ENCODE assay signal across 8 cellular contexts in genomic region chr16:57187508-57187854, GRCh38. TPM values are rescaled to one million over a fixed set of nuclear protein-coding genes. Genes with fewer than 3 reads are reported as not detected.
DNase-seq lines count a peak whose midpoint lies in the region; ATAC-seq and TF ChIP-seq lines count a peak whose summit lies in the region.

No MANE protein-coding gene starts in this region.

- H3K9me3 Mint-ChIP-seq in activated T-cell treated with anti-CD3 and anti-CD28 coated beads, Interleukin-2, amount 50 U/mL, for 24 hours: no peaks in the 10 kb centered on the region
- no peaks in the 10 kb centered on the region for H3K9me3 Mint-ChIP-seq in T-helper 2 cell treated with Interferon-gamma antibody and Interleukin-4, amounts not matched to agents 5 μg/mL and 100 μg/mL, for 36 hours
- H3K9me3 Mint-ChIP-seq in glutamatergic neuron (ENCODE audit: unreplicated experiment): peaks cover 15% of the 10 kb centered on the region
- H3K9me3 Mint-ChIP-seq in stimulated activated naive B cell treated with anti-CD40 and anti-IgM and Interleukin-4, amounts not matched to agents 10 μg/mL and 1 μg/mL and 100 μg/mL, for 72 hours: no peaks in the 10 kb centered on the region

- ATAC-seq in stimulated activated naive B cell treated with anti-CD40 and anti-IgM and Interleukin-4, amounts not matched to agents 10 μg/mL and 1 μg/mL and 100 μg/mL, for 72 hours (replicated peaks): no peak

- peaks cover 61% of the 10 kb centered on the region for H3K4me1 Mint-ChIP-seq in activated T-cell treated with anti-CD3 and anti-CD28 coated beads, Interleukin-2, amount 50 U/mL, for 24 hours (ENCODE audit: low read depth)
- H3K4me1 Mint-ChIP-seq in T-helper 2 cell treated with Interferon-gamma antibody and Interleukin-4, amounts not matched to agents 5 μg/mL and 100 μg/mL, for 36 hours (ENCODE audit: low read depth): peaks cover 34% of the 10 kb centered on the region
- H3K4me1 Mint-ChIP-seq in glutamatergic neuron (ENCODE audit: low read depth, unreplicated experiment): peaks cover 21% of the 10 kb centered on the region
- peaks cover 32 to 63% of the 10 kb centered on the region in 2 donors for H3K4me1 Mint-ChIP-seq in stimulated activated naive B cell treated with anti-CD40 and anti-IgM and Interleukin-4, amounts not matched to agents 10 μg/mL and 1 μg/mL and 100 μg/mL, for 72 hours

- TF ChIP-seq CTCF in glutamatergic neuron (IDR thresholded peaks at IDR 0.05; ENCODE audit: partially characterized antibody, unreplicated experiment): no peak

- peak overlapping the region; percentile 98 for H3K4me3 Mint-ChIP-seq in activated T-cell treated with anti-CD3 and anti-CD28 coated beads, Interleukin-2, amount 50 U/mL, for 24 hours
- H3K4me3 Mint-ChIP-seq in T-helper 2 cell treated with Interferon-gamma antibody and Interleukin-4, amounts not matched to agents 5 μg/mL and 100 μg/mL, for 36 hours: peak overlapping the region; percentile 99
- peak overlapping the region; percentile 100 for H3K4me3 Mint-ChIP-seq in glutamatergic neuron (ENCODE audit: unreplicated experiment)
- peak overlapping the region; percentile 92 to 98 for H3K4me3 Mint-ChIP-seq in stimulated activated naive B cell treated with anti-CD40 and anti-IgM and Interleukin-4, amounts not matched to agents 10 μg/mL and 1 μg/mL and 100 μg/mL, for 72 hours

- no peaks in the 10 kb centered on the region for H3K27me3 Mint-ChIP-seq in activated T-cell treated with anti-CD3 and anti-CD28 coated beads, Interleukin-2, amount 50 U/mL, for 24 hours
- no peaks in the 10 kb centered on the region for H3K27me3 Mint-ChIP-seq in T-helper 2 cell treated with Interferon-gamma antibody and Interleukin-4, amounts not matched to agents 5 μg/mL and 100 μg/mL, for 36 hours (ENCODE audit: low read depth)
- peaks cover 13% of the 10 kb centered on the region for H3K27me3 Mint-ChIP-seq in glutamatergic neuron (ENCODE audit: unreplicated experiment)
- no peaks in the 10 kb centered on the region for H3K27me3 Mint-ChIP-seq in stimulated activated naive B cell treated with anti-CD40 and anti-IgM and Interleukin-4, amounts not matched to agents 10 μg/mL and 1 μg/mL and 100 μg/mL, for 72 hours

- DNase-seq in activated T-cell treated with anti-CD3 and anti-CD28 coated beads, Interleukin-2, amount 50 U/mL, for 24 hours: no peak
- DNase-seq in activated T-cell treated with anti-CD3 and anti-CD28 coated beads, Interleukin-2, amount 50 U/mL, for 48 hours: no peak
- no peak for DNase-seq in T-helper 2 cell treated with Interferon-gamma antibody and Interleukin-4, amounts not matched to agents 5 μg/mL and 100 μg/mL, for 36 hours (ENCODE audit: low spot score)
- no peak for DNase-seq in glutamatergic neuron
- DNase-seq in stimulated activated naive B cell treated with anti-CD40 and anti-IgM and Interleukin-4, amounts not matched to agents 10 μg/mL and 1 μg/mL and 100 μg/mL, for 72 hours: no peak
- DNase-seq in iPS-NIHi11 (ENCODE audit: low spot score): no peak
- DNase-seq in hepatic stellate cell (ENCODE audit: low spot score): no peak
- DNase-seq in NCI-H226: no peak

- H3K27ac Mint-ChIP-seq in activated T-cell treated with anti-CD3 and anti-CD28 coated beads, Interleukin-2, amount 50 U/mL, for 24 hours: peak overlapping the region; percentile 98
- H3K27ac Mint-ChIP-seq in T-helper 2 cell treated with Interferon-gamma antibody and Interleukin-4, amounts not matched to agents 5 μg/mL and 100 μg/mL, for 36 hours: peak overlapping the region; percentile 92
- peak overlapping the region; percentile 99 for H3K27ac Mint-ChIP-seq in glutamatergic neuron (ENCODE audit: unreplicated experiment)
- H3K27ac Mint-ChIP-seq in stimulated activated naive B cell treated with anti-CD40 and anti-IgM and Interleukin-4, amounts not matched to agents 10 μg/mL and 1 μg/mL and 100 μg/mL, for 72 hours: peak overlapping the region; percentile 99

- H3K36me3 Mint-ChIP-seq in activated T-cell treated with anti-CD3 and anti-CD28 coated beads, Interleukin-2, amount 50 U/mL, for 24 hours (ENCODE audit: low read depth): peaks cover 35% of the 10 kb centered on the region
- peaks cover 10% of the 10 kb centered on the region for H3K36me3 Mint-ChIP-seq in T-helper 2 cell treated with Interferon-gamma antibody and Interleukin-4, amounts not matched to agents 5 μg/mL and 100 μg/mL, for 36 hours (ENCODE audit: low read depth)
- no peaks in the 10 kb centered on the region for H3K36me3 Mint-ChIP-seq in glutamatergic neuron (ENCODE audit: unreplicated experiment)
- peaks cover 9 to 10% of the 10 kb centered on the region in 2 donors for H3K36me3 Mint-ChIP-seq in stimulated activated naive B cell treated with anti-CD40 and anti-IgM and Interleukin-4, amounts not matched to agents 10 μg/mL and 1 μg/mL and 100 μg/mL, for 72 hours

RNA-seq across cellular contexts. Expression of gene RSPRY1, which starts 1.4 kb away (rescaled TPM):
- total RNA-seq in glutamatergic neuron (ENCODE audit: unreplicated experiment): 70.0 TPM

RNA-seq across cellular contexts. Expression of gene PSME3IP1, which starts 1.6 kb away (rescaled TPM):
- 124 TPM for total RNA-seq in glutamatergic neuron (ENCODE audit: unreplicated experiment)

RNA-seq across cellular contexts. Expression of gene ARL2BP, which starts 57.6 kb away (rescaled TPM):
- total RNA-seq in glutamatergic neuron (ENCODE audit: unreplicated experiment): 38.4 TPM
